ENCODE assay signal across 30 cellular contexts in the genomic region with DNA sequence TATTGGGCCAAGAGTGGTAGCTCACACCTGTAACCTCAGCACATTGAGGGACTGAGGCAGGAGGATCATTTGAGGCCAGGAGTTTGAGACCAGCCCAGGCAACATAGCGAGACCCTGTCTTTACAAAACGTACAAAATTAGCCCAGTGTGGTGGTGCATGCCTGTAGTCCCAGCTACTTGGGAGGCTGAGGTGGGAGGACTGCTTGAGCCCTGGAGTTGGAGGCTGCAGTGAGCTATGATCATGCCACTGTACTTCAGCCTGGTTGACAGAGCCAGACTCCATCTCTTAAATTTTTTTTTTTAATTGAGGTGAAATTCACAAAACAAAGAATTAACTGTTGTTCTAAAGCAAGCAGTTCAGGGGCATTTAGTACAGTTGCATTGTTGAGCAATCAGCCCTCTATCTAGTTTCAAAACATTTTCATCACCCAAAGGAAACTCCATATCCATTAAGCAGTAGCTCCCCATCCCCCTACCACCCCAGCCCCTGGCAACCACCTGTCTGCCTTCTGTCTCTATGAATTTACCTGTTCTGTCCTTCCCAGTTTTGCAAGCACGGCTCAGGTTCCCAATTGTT. TPM values are rescaled to one million over a fixed set of nuclear protein-coding genes. Genes with fewer than 3 reads are reported as not detected.
DNase-seq lines count a peak whose midpoint lies in the region; TF ChIP-seq lines count a peak whose summit lies in the region.
"Had no signal": no experiment of that assay in that cellular context is flagged by ENCODE, and none has a peak within 500 bp of the region (broad histone marks: within the 10 kb centered on the region; RNA-seq: fewer than 3 reads in every experiment).

No MANE protein-coding gene starts in this region.

- H3K4me1 ChIP-seq in right atrium auricular region, result peaks cover 0 to 16% of the 10 kb centered on the region in 2 donors

- no peaks in the 10 kb centered on the region for H3K9me3 Mint-ChIP-seq in type B pancreatic cell
- H3K9me3 Mint-ChIP-seq: activated naive CD8-positive, alpha-beta T cell treated with anti-CD3 and anti-CD28 coated beads, Interleukin-2, amount 10 ng/mL, durations not matched to agents 7 days and 5 days; CD8-positive, alpha-beta memory T cell; GM23338; IgD-negative memory B cell; immature natural killer cell had no signal

- H3K36me3 Mint-ChIP-seq in type B pancreatic cell, result no peaks in the 10 kb centered on the region
- H3K36me3 Mint-ChIP-seq: immature natural killer cell had no signal

- H3K4me3 ChIP-seq in fibroblast of pulmonary artery (replicated peaks; ENCODE audit: low read depth, low read length), result no peak overlapping the region
- no peak overlapping the region for H3K4me3 ChIP-seq in right atrium auricular region
- H3K4me3 ChIP-seq: esophagus squamous epithelium, gastrocnemius medialis, GM23338, thoracic aorta, vagina had no signal

- intact Hi-C loops in head of caudate nucleus (cut with DNase I), result no loop called here

- no peaks in the 10 kb centered on the region for H3K27me3 ChIP-seq in right atrium auricular region
- H3K27me3 ChIP-seq: esophagus squamous epithelium, gastrocnemius medialis, vagina had no signal

- no peaks in the 10 kb centered on the region for H3K27me3 Mint-ChIP-seq in type B pancreatic cell
- H3K27me3 Mint-ChIP-seq: activated naive CD8-positive, alpha-beta T cell treated with anti-CD3 and anti-CD28 coated beads, Interleukin-2, amount 10 ng/mL, durations not matched to agents 7 days and 5 days; CD8-positive, alpha-beta memory T cell; IgD-negative memory B cell; progenitor cell of endocrine pancreas had no signal

- H3K4me1 Mint-ChIP-seq in type B pancreatic cell (ENCODE audit: unreplicated experiment), result peaks cover 5% of the 10 kb centered on the region

- peak overlapping the region; percentile 26 for H3K27ac Mint-ChIP-seq in type B pancreatic cell
- H3K27ac Mint-ChIP-seq: activated naive CD8-positive, alpha-beta T cell treated with anti-CD3 and anti-CD28 coated beads, Interleukin-2, amount 10 ng/mL, durations not matched to agents 7 days and 5 days; GM23338; immature natural killer cell; progenitor cell of endocrine pancreas had no signal

- H3K27ac ChIP-seq in right atrium auricular region, result no peak overlapping the region
- H3K27ac ChIP-seq: esophagus squamous epithelium, gastrocnemius medialis, thoracic aorta, vagina had no signal

- DNase-seq in NOMO-1 (lab: John Stamatoyannopoulos, UW; ENCODE audit: unreplicated experiment in 2 of 2), result peak; percentile 9 to 23
- DNase-seq in NOMO-1 treated with dmso at 0.1 percent for 144 hours (lab: John Stamatoyannopoulos, UW; ENCODE audit: unreplicated experiment), result no peak
- DNase-seq in NOMO-1 treated with DMSO at 0.1 percent for 48 hours (lab: John Stamatoyannopoulos, UW; ENCODE audit: unreplicated experiment), result peak; percentile 35
- peak; percentile 25 for DNase-seq in fibroblast of pulmonary artery (ENCODE audit: low read depth)
- no peak for DNase-seq in type B pancreatic cell (ENCODE audit: extremely low spot score, unreplicated experiment)
- no peak for DNase-seq in SW480 (ENCODE audit: low spot score)
- DNase-seq in right atrium auricular region (ENCODE audit: low spot score), result no peak
- no peak for DNase-seq in head of caudate nucleus
- DNase-seq: activated effector memory CD4-positive, alpha-beta T cell treated with Interleukin-2 at 50 U/mL for 16 hours; activated naive CD8-positive, alpha-beta T cell treated with anti-CD3 and anti-CD28 coated beads, Interleukin-2, amount 10 ng/mL, durations not matched to agents 7 days and 5 days; activated T-cell treated with anti-CD3 and anti-CD28 coated beads for 4 hours; CD8-positive, alpha-beta memory T cell; central memory CD4-positive, alpha-beta T cell; DMS 273 treated with DMSO at 0.1 percent for 48 hours; esophagus squamous epithelium; gastrocnemius medialis; hypothalamus; immature natural killer cell; mesendoderm; NCI-H1417 treated with DMSO at 0.1 percent for 48 hours; NCI-H2081 treated with DMSO at 0.1 percent for 48 hours; NCI-H510A treated with DMSO at 0.1 percent for 48 hours; stimulated activated naive CD4-positive, alpha-beta T cell treated with Interleukin-2 at 50 U/mL for 16 hours had no signal

- no peaks in the 10 kb centered on the region for H3K36me3 ChIP-seq in right atrium auricular region
- H3K36me3 ChIP-seq: esophagus squamous epithelium, gastrocnemius medialis, thoracic aorta, vagina had no signal

- H3K4me3 Mint-ChIP-seq in type B pancreatic cell, result no peak overlapping the region
- H3K4me3 Mint-ChIP-seq: activated naive CD8-positive, alpha-beta T cell treated with anti-CD3 and anti-CD28 coated beads, Interleukin-2, amount 10 ng/mL, durations not matched to agents 7 days and 5 days; CD8-positive, alpha-beta memory T cell; GM23338; immature natural killer cell had no signal

- TF ChIP-seq CTCF in fibroblast of pulmonary artery (IDR thresholded peaks at IDR 0.05; ENCODE audit: low read length, missing control alignments) (no peak), type B pancreatic cell (conservative IDR thresholded peaks at IDR 0.05) (no peak), right atrium auricular region (IDR thresholded peaks at IDR 0.05) (no peak)

- no peaks in the 10 kb centered on the region for H3K9me3 ChIP-seq in right atrium auricular region
- H3K9me3 ChIP-seq: esophagus squamous epithelium, gastrocnemius medialis, thoracic aorta, vagina had no signal

RNA-seq across cellular contexts. Expression of a gene that starts 15.6 kb away (rescaled TPM):
- total RNA-seq in type B pancreatic cell (ENCODE audit: low replicate concordance) (21.9 and 24.7 TPM in 2 replicates), right atrium auricular region (10 to 100 TPM in 1 of 2 donors, 1 to 10 TPM in 1; 7.6 to 11.6 TPM)

RNA-seq across cellular contexts. Expression of a gene that starts 27.1 kb away (rescaled TPM):
- total RNA-seq in type B pancreatic cell (ENCODE audit: low replicate concordance), result not detected in 2 replicates
- not detected for total RNA-seq in right atrium auricular region
- total RNA-seq: activated naive CD8-positive, alpha-beta T cell treated with anti-CD3 and anti-CD28 coated beads, Interleukin-2, amount 10 ng/mL, durations not matched to agents 7 days and 5 days; CD8-positive, alpha-beta memory T cell; dermis microvascular lymphatic vessel endothelial cell; esophagus squamous epithelium; gastrocnemius medialis; GM23338; progenitor cell of endocrine pancreas; T-helper 1 cell treated with Interleukin-12 subunit alpha and Interleukin-12 subunit beta and Interleukin-4 antibody, amounts not matched to agents 30 ng/mL and 1 ng/mL, for 36 hours; thoracic aorta; vagina had no signal

RNA-seq across cellular contexts. Expression of a gene that starts 50.3 kb away (rescaled TPM):
- total RNA-seq in type B pancreatic cell (ENCODE audit: low replicate concordance), result 7.5 and 13.4 TPM in 2 replicates
- 1 to 10 TPM in 1 of 2 donors, not detected in 1; 3.0 TPM for total RNA-seq in right atrium auricular region

Comparison
In these comparisons a context has a peak if more than half of its experiments do, and no peak if none do; other contexts are left out.
1. DNase-seq: peak in NOMO-1 (2 of 2), NOMO-1 treated with DMSO at 0.1 percent for 48 hours (single experiment) and fibroblast of pulmonary artery (single experiment); none in NOMO-1 treated with dmso at 0.1 percent for 144 hours (single experiment), type B pancreatic cell (single experiment), SW480 (single experiment), right atrium auricular region (single experiment) and head of caudate nucleus (0 of 42).